ENCODE assay signal across 17 cellular contexts in the genomic region with DNA sequence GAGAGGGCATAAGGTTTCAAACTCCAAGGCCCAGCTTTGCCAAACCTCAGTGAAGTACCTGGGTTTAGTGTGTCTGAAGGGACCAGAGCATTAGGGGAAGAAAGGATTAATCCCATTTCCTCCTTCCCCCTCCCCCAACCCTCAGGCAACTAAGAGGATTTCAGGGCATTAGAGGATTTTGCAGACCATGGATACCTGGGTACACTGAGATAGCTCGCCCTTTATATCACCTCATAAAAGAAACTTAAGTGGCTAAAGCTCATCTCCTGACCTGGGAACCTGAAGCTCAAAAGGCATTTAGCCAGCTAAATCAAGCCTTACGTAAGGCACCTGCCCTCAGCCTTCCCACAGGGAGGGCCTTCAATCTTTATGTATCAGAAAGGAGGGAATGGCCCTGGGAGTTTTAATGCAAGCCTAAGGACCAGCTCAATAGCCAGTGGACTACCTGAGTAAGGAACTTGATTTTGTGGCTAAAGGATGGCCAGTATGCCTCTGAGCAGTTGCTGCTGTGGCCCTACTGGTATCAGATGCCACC.
"Had no signal": no experiment of that assay in that cellular context is flagged by ENCODE, and none has a peak within 500 bp of the region (broad histone marks: within the 10 kb centered on the region; RNA-seq: fewer than 3 reads in every experiment).

No MANE protein-coding gene starts in this region.

- DNase-seq: cortex of kidney; effector memory CD4-positive, alpha-beta T cell; heart left ventricle; hippocampal formation; kidney glomerular epithelial cell; midbrain; occipital lobe; pancreas; psoas muscle; retina; small intestine; stimulated activated CD4-positive, alpha-beta T cell treated with anti-CD3 and anti-CD28 coated beads, Interleukin-12 subunit alpha, Interleukin-12 subunit beta, amount 100 ng/mL, for 4 hours; stimulated activated naive CD4-positive, alpha-beta T cell; stomach; substantia nigra; trophoblast cell had no signal

- H3K27ac ChIP-seq: heart left ventricle, pancreas, psoas muscle, stomach, thoracic aorta had no signal

- H3K27me3 ChIP-seq: heart left ventricle, pancreas, stomach had no signal

- H3K9me3 ChIP-seq: pancreas, psoas muscle had no signal

- H3K36me3 ChIP-seq: heart left ventricle, pancreas, thoracic aorta had no signal

- H3K4me3 ChIP-seq: heart left ventricle, pancreas, psoas muscle, stomach, thoracic aorta had no signal

- H3K4me1 ChIP-seq: heart left ventricle, pancreas had no signal
